ENCODE assay signal across 20 cellular contexts in genomic region chr18:78293516-78293915, GRCh38.
DNase-seq lines count a peak whose midpoint lies in the region; ATAC-seq and TF ChIP-seq lines count a peak whose summit lies in the region.
"Had no signal": no experiment of that assay in that cellular context is flagged by ENCODE, and none has a peak within 500 bp of the region (broad histone marks: within the 10 kb centered on the region; RNA-seq: fewer than 3 reads in every experiment).

No MANE protein-coding gene starts in this region.

- no peak overlapping the region for H2AFZ ChIP-seq in Karpas-422 (ENCODE audit: low read length)

- H3K9me3 ChIP-seq in muscle layer of duodenum (ENCODE audit: control insufficient read depth in 1 of 2, low read length in 2 of 2) (no peaks in the 10 kb centered on the region), upper lobe of right lung (no peaks in the 10 kb centered on the region), Karpas-422 (ENCODE audit: low read length) (no peaks in the 10 kb centered on the region), spleen (no peaks in the 10 kb centered on the region)
- H3K9me3 ChIP-seq: BLaER1 treated with 17β-estradiol and CSF1 and Interleukin-3, amounts not matched to agents 10 nM and 100 nM had no signal

- peak; percentile 76 for DNase-seq in NCI-H510A treated with DMSO at 0.1 percent for 48 hours (lab: John Stamatoyannopoulos, UW)
- DNase-seq in NCI-H510A (lab: John Stamatoyannopoulos, UW): no peak
- no peak for DNase-seq in glutamatergic neuron
- no peak for DNase-seq in upper lobe of right lung
- no peak for DNase-seq in superior temporal gyrus (ENCODE audit: extremely low spot score)
- no peak for DNase-seq in Karpas-422
- no peak for DNase-seq in spleen
- DNase-seq: 8988T; activated CD8-positive, alpha-beta memory T cell treated with anti-CD3 and anti-CD28 coated beads for 24 hours; amygdala; DND-41; NCI-H1417 treated with DMSO at 0.1 percent for 48 hours; NCI-H446 treated with DMSO at 0.1 percent for 48 hours; stimulated activated naive CD4-positive, alpha-beta T cell treated with Interleukin-2 at 50 U/mL for 16 hours had no signal

- H3K27me3 ChIP-seq in muscle layer of duodenum (ENCODE audit: low read depth, low read length) (no peaks in the 10 kb centered on the region), upper lobe of right lung (no peaks in the 10 kb centered on the region), Karpas-422 (ENCODE audit: low read length) (no peaks in the 10 kb centered on the region; the same call in 1 of the 2 replicates), spleen (replicated peaks in 1 of 7) (peaks cover 0 to 4% (median 0%) of the 10 kb centered on the region in 7 donors)

- WGBS in spleen, 5 donors: 45 to 73% (median 62%) methylated on average over 15 of the region's 15 CpGs

- H3K27ac Mint-ChIP-seq in glutamatergic neuron (ENCODE audit: unreplicated experiment): no peak overlapping the region
- H3K27ac Mint-ChIP-seq: activated T-helper 2 cell treated with anti-CD3 and anti-CD28 coated beads, Interferon-gamma antibody, Interleukin-2, Interleukin-4, amounts not matched to agents 10 μg/mL and 5 μg/mL and 100 μg/mL, durations not matched to agents 14 hours and 24 hours and 36 hours had no signal

- H3K79me2 ChIP-seq in Karpas-422 (ENCODE audit: low read length): no peaks in the 10 kb centered on the region

- no peak for TF ChIP-seq CTCF in glutamatergic neuron (IDR thresholded peaks at IDR 0.05; ENCODE audit: partially characterized antibody, unreplicated experiment)
- TF ChIP-seq CTCF in upper lobe of right lung (IDR thresholded peaks at IDR 0.05): no peak
- TF ChIP-seq CTCF in spleen (IDR thresholded peaks at IDR 0.05 in 8 of 11, conservative IDR thresholded peaks at IDR 0.05 in 3 of 11): no peak

- no peak overlapping the region for H3K4me2 ChIP-seq in Karpas-422 (ENCODE audit: low read depth, low read length, poor library complexity, severe bottlenecking)
- H3K4me2 ChIP-seq: BLaER1 treated with 17β-estradiol and CSF1 and Interleukin-3, amounts not matched to agents 10 nM and 100 nM; KMS-11 had no signal

- H4K20me1 ChIP-seq in Karpas-422 (ENCODE audit: insufficient read depth, low read depth, low read length): no peaks in the 10 kb centered on the region
- H4K20me1 ChIP-seq: BLaER1 treated with 17β-estradiol and CSF1 and Interleukin-3, amounts not matched to agents 10 nM and 100 nM had no signal

- no peaks in the 10 kb centered on the region for H3K9me2 ChIP-seq in Karpas-422 (replicated peaks; ENCODE audit: insufficient read depth, low read length)

- no peaks in the 10 kb centered on the region for H3K27me3 Mint-ChIP-seq in glutamatergic neuron (ENCODE audit: unreplicated experiment)

- no peaks in the 10 kb centered on the region for H3K9me3 Mint-ChIP-seq in glutamatergic neuron (ENCODE audit: unreplicated experiment)

- H3K4me1 Mint-ChIP-seq in glutamatergic neuron (ENCODE audit: low read depth, unreplicated experiment): no peaks in the 10 kb centered on the region

- H3K4me3 ChIP-seq in muscle layer of duodenum (ENCODE audit: low read depth in 1 of 2, low read length in 2 of 2): peak overlapping the region; percentile 27 to 48
- H3K4me3 ChIP-seq in upper lobe of right lung: peak overlapping the region; percentile 21
- H3K4me3 ChIP-seq in Karpas-422 (ENCODE audit: low read length): no peak overlapping the region
- peak overlapping the region in 1 of 8 donors; percentile 13 for H3K4me3 ChIP-seq in spleen
- H3K4me3 ChIP-seq: BLaER1 treated with 17β-estradiol and CSF1 and Interleukin-3, amounts not matched to agents 10 nM and 100 nM had no signal

- H3K4me1 ChIP-seq in muscle layer of duodenum (ENCODE audit: control insufficient read depth in 1 of 2, insufficient read depth in 2 of 2, low read length in 2 of 2): peaks cover 4 to 6% of the 10 kb centered on the region in 2 donors
- H3K4me1 ChIP-seq in upper lobe of right lung: peaks cover 8% of the 10 kb centered on the region
- H3K4me1 ChIP-seq in Karpas-422 (ENCODE audit: low read length): no peaks in the 10 kb centered on the region
- peaks cover 0 to 20% (median 0%) of the 10 kb centered on the region in 6 donors for H3K4me1 ChIP-seq in spleen

- H3K9ac ChIP-seq in Karpas-422 (ENCODE audit: low read length): no peak overlapping the region
- H3K9ac ChIP-seq: BLaER1 treated with 17β-estradiol and CSF1 and Interleukin-3, amounts not matched to agents 10 nM and 100 nM; KMS-11 had no signal

- H3K27ac ChIP-seq in muscle layer of duodenum (ENCODE audit: low read length) (no peak overlapping the region), upper lobe of right lung (peak overlapping the region; percentile 15), Karpas-422 (ENCODE audit: low read length) (no peak overlapping the region), spleen (no peak overlapping the region)
- H3K27ac ChIP-seq: BLaER1 treated with 17β-estradiol and CSF1 and Interleukin-3, amounts not matched to agents 10 nM and 100 nM; epithelial cell of prostate; KMS-11; skin epidermis had no signal

- peak overlapping the region; percentile 43 for H3K4me3 Mint-ChIP-seq in glutamatergic neuron (ENCODE audit: unreplicated experiment)

- no peaks in the 10 kb centered on the region for H3K36me3 Mint-ChIP-seq in glutamatergic neuron (ENCODE audit: unreplicated experiment)

- ATAC-seq in upper lobe of right lung: no peak

- intact Hi-C loops in upper lobe of right lung (cut with DNase I) (no loop called here), spleen (cut with DNase I; ENCODE audit: low total_unique reads) (no loop called here)

- no peak for TF ChIP-seq POLR2A in spleen (IDR thresholded peaks at IDR 0.05)

- H3K36me3 ChIP-seq in muscle layer of duodenum (ENCODE audit: control insufficient read depth in 1 of 2, insufficient read depth in 2 of 2, low read length in 2 of 2) (no peaks in the 10 kb centered on the region), upper lobe of right lung (no peaks in the 10 kb centered on the region), Karpas-422 (ENCODE audit: insufficient read depth, low read length) (no peaks in the 10 kb centered on the region), spleen (no peaks in the 10 kb centered on the region)
- H3K36me3 ChIP-seq: BLaER1 treated with 17β-estradiol and CSF1 and Interleukin-3, amounts not matched to agents 10 nM and 100 nM had no signal
